Comparison of ENCODE assay signal across 14 cellular contexts in the genomic region with DNA sequence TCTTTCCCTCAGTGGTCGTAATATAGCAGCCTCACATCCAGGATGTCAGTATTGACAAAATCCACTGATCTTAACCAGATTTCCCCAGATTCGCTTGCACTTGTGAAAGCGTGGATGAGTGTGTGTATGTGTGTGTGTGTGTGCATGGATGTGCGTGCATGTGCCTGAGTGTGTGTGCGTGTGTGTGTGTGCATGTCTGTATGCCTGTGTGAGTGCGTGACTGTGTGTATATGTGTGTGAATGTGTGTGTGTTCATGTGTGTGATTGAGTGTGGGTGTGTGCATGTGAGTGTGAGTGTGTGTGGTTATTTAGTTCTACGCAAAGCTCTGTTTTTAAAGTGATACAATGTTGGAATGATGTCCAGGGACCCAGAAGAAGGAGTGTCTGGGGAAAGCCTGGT.
DNase-seq lines count a peak whose midpoint lies in the region; ATAC-seq and TF ChIP-seq lines count a peak whose summit lies in the region.
"Had no signal": no experiment of that assay in that cellular context is flagged by ENCODE, and none has a peak within 500 bp of the region (broad histone marks: within the 10 kb centered on the region; RNA-seq: fewer than 3 reads in every experiment).

No MANE protein-coding gene starts in this region.

- peak overlapping the region; percentile 62 for H3K18ac ChIP-seq in H9 (ENCODE audit: insufficient read length, low read depth, low read length)

- no peak for TF ChIP-seq RAD21 in neural cell (conservative IDR thresholded peaks at IDR 0.05)

- H3K27me3 Mint-ChIP-seq in H9 (ENCODE audit: low read depth): peaks cover 7% of the 10 kb centered on the region
- H3K27me3 Mint-ChIP-seq in WTC11 (ENCODE audit: low read depth): no peaks in the 10 kb centered on the region
- peaks cover 0 to 7% (median 2%) of the 10 kb centered on the region in 3 donors for H3K27me3 Mint-ChIP-seq in immature natural killer cell (ENCODE audit: low read depth in 3 of 3)
- H3K27me3 Mint-ChIP-seq in osteocyte (ENCODE audit: unreplicated experiment): peaks cover 9% of the 10 kb centered on the region

- H3K36me3 ChIP-seq in neural cell (ENCODE audit: insufficient read depth, low read length) (no peaks in the 10 kb centered on the region), upper lobe of right lung (no peaks in the 10 kb centered on the region)

- no peak overlapping the region for H3T11ph ChIP-seq in H9 (ENCODE audit: low read length)

- no peaks in the 10 kb centered on the region for H3K36me3 Mint-ChIP-seq in H9 (ENCODE audit: insufficient read depth in 1 of 3, low read depth in 3 of 3)
- H3K36me3 Mint-ChIP-seq in WTC11: no peaks in the 10 kb centered on the region
- no peaks in the 10 kb centered on the region for H3K36me3 Mint-ChIP-seq in immature natural killer cell
- no peaks in the 10 kb centered on the region for H3K36me3 Mint-ChIP-seq in osteocyte (ENCODE audit: unreplicated experiment)
- H3K36me3 Mint-ChIP-seq: CD14-positive monocyte; CD8-positive, alpha-beta T cell had no signal

- H3K79me1 ChIP-seq in H9 (ENCODE audit: insufficient read depth, low read depth, low read length, poor library complexity, severe bottlenecking): no peaks in the 10 kb centered on the region

- H3K4me3 ChIP-seq in neural cell (ENCODE audit: low read length) (peak overlapping the region; percentile 38), upper lobe of right lung (no peak overlapping the region)

- peaks cover 6% of the 10 kb centered on the region in 2 experiments; a peak in 2 of 4 replicates for H3K4me1 Mint-ChIP-seq in H9
- peaks cover 10% of the 10 kb centered on the region for H3K4me1 Mint-ChIP-seq in WTC11
- no peaks in the 10 kb centered on the region for H3K4me1 Mint-ChIP-seq in immature natural killer cell
- peaks cover 7% of the 10 kb centered on the region for H3K4me1 Mint-ChIP-seq in osteocyte (ENCODE audit: unreplicated experiment)
- H3K4me1 Mint-ChIP-seq: CD14-positive monocyte had no signal

- H3K27ac ChIP-seq in H9 (ENCODE audit: insufficient read length, low read depth, low read length) (no peak overlapping the region), neural cell (ENCODE audit: low read length) (peak overlapping the region; percentile 72), upper lobe of right lung (no peak overlapping the region)

- H3K56ac ChIP-seq in H9 (ENCODE audit: insufficient read length, low read depth, low read length): no peak overlapping the region

- H3K14ac ChIP-seq in H9 (ENCODE audit: insufficient read depth, low read length): no peak overlapping the region

- H3K27me3 ChIP-seq in H9 (ENCODE audit: insufficient read depth, low read length) (no peaks in the 10 kb centered on the region), neural cell (ENCODE audit: insufficient read depth, low read depth, low read length) (no peaks in the 10 kb centered on the region), upper lobe of right lung (peaks cover 38% of the 10 kb centered on the region)

- no peak overlapping the region for H2BK20ac ChIP-seq in H9 (ENCODE audit: low read depth, low read length, poor library complexity, severe bottlenecking)

- H3K9me3 ChIP-seq in H9 (ENCODE audit: control insufficient read depth, low read depth, low read length) (no peaks in the 10 kb centered on the region), neural cell (ENCODE audit: low read length) (no peaks in the 10 kb centered on the region), upper lobe of right lung (no peaks in the 10 kb centered on the region)

- CTCF ChIA-PET in WTC11 (lab: Charles Lee): no interaction called here

- no peaks in the 10 kb centered on the region for H4K20me1 ChIP-seq in H9 (ENCODE audit: control insufficient read depth, insufficient read depth, insufficient read length)
- H4K20me1 ChIP-seq in neural cell (ENCODE audit: insufficient read depth): no peaks in the 10 kb centered on the region

- no peaks in the 10 kb centered on the region for H3K4me1 ChIP-seq in H9 (ENCODE audit: insufficient read depth, low read length)
- no peaks in the 10 kb centered on the region for H3K4me1 ChIP-seq in upper lobe of right lung

- TF ChIP-seq CTCF in H9 (conservative IDR thresholded peaks at IDR 0.05) (no peak), WTC11 (IDR thresholded peaks at IDR 0.05) (no peak), neural cell (IDR thresholded peaks at IDR 0.05; ENCODE audit: poor library complexity, severe bottlenecking) (no peak), upper lobe of right lung (IDR thresholded peaks at IDR 0.05) (no peak), osteocyte (IDR thresholded peaks at IDR 0.05) (no peak)

- H4K8ac ChIP-seq in H9 (replicated peaks; ENCODE audit: insufficient read length, low read depth, low read length): no peak overlapping the region

- TF ChIP-seq EP300 in neural cell (conservative IDR thresholded peaks at IDR 0.05; ENCODE audit: poor library complexity, severe bottlenecking): no peak

- H2BK12ac ChIP-seq in H9 (ENCODE audit: insufficient read length, low read depth, low read length): no peak overlapping the region

- POLR2A ChIA-PET in WTC11 (lab: Charles Lee): no interaction called here

- H3K27ac Mint-ChIP-seq in H9: no peak overlapping the region
- H3K27ac Mint-ChIP-seq in WTC11: no peak overlapping the region
- H3K27ac Mint-ChIP-seq in immature natural killer cell: no peak overlapping the region
- H3K27ac Mint-ChIP-seq in osteocyte (ENCODE audit: unreplicated experiment): no peak overlapping the region
- H3K27ac Mint-ChIP-seq: CD14-positive monocyte; CD8-positive, alpha-beta T cell had no signal

- no peak overlapping the region for H2AFZ ChIP-seq in H9 (ENCODE audit: low read length)
- no peak overlapping the region for H2AFZ ChIP-seq in neural cell (ENCODE audit: low read depth, low read length)

- H3K4me3 Mint-ChIP-seq in H9: no peak overlapping the region
- H3K4me3 Mint-ChIP-seq in WTC11: no peak overlapping the region
- H3K4me3 Mint-ChIP-seq in immature natural killer cell: no peak overlapping the region
- H3K4me3 Mint-ChIP-seq in osteocyte (ENCODE audit: unreplicated experiment): no peak overlapping the region
- H3K4me3 Mint-ChIP-seq: CD14-positive monocyte; CD8-positive, alpha-beta T cell had no signal

- no peaks in the 10 kb centered on the region; a peak in 1 of 5 replicates for H3K9me3 Mint-ChIP-seq in H9
- H3K9me3 Mint-ChIP-seq in WTC11: no peaks in the 10 kb centered on the region
- H3K9me3 Mint-ChIP-seq in immature natural killer cell: no peaks in the 10 kb centered on the region
- no peaks in the 10 kb centered on the region for H3K9me3 Mint-ChIP-seq in osteocyte (ENCODE audit: unreplicated experiment)
- H3K9me3 Mint-ChIP-seq: CD8-positive, alpha-beta T cell had no signal

- H4K91ac ChIP-seq in H9 (ENCODE audit: insufficient read length, low read depth, low read length): no peak overlapping the region

- no peaks in the 10 kb centered on the region for H3K23me2 ChIP-seq in H9 (ENCODE audit: insufficient read length, low read depth, low read length, poor library complexity, severe bottlenecking)

- H4K5ac ChIP-seq in H9 (ENCODE audit: insufficient read length, low read depth, low read length): no peak overlapping the region

- no peak overlapping the region for H3K9ac ChIP-seq in H9 (ENCODE audit: extremely low read depth, insufficient read length, low read length)
- H3K9ac ChIP-seq in neural cell (ENCODE audit: low read length): no peak overlapping the region

- intact Hi-C loops in upper lobe of right lung (cut with DNase I): no loop called here

- no peak overlapping the region for H3K4ac ChIP-seq in H9 (ENCODE audit: low read depth, low read length)

- H2BK120ac ChIP-seq in H9 (ENCODE audit: low read depth, low read length, poor library complexity, severe bottlenecking): no peak overlapping the region

- H3K4me2 ChIP-seq in H9 (ENCODE audit: insufficient read depth, insufficient read length, low read length) (no peak overlapping the region), neural cell (ENCODE audit: low read length) (peak overlapping the region; percentile 53)

- no CpG with 5 or more reads among the region's 7 CpGs for WGBS in H9 (ENCODE audit: extremely low coverage, insufficient read length, low lambda C conversion rate)

- no peaks in the 10 kb centered on the region for H3K9me2 ChIP-seq in neural cell (ENCODE audit: insufficient read depth, low read length)

- no peak overlapping the region for H3K23ac ChIP-seq in H9 (ENCODE audit: insufficient read length, low read depth, low read length)

- DNase-seq in H9 (no peak), WTC11 (ENCODE audit: low spot score) (no peak), upper lobe of right lung (peak; percentile 6), immature natural killer cell (no peak), osteocyte (ENCODE audit: extremely low spot score, unreplicated experiment) (no peak)
- DNase-seq: CD8-positive, alpha-beta T cell; COR-L47; DMS153; DMS79 treated with DMSO at 0.1 percent for 48 hours; EL had no signal

- no peak overlapping the region for H2BK15ac ChIP-seq in H9 (ENCODE audit: low read depth, low read length)

- no peaks in the 10 kb centered on the region for H3F3A ChIP-seq in neural cell (ENCODE audit: insufficient read depth, low read length, poor library complexity, severe bottlenecking)

- no peak overlapping the region for H2AK5ac ChIP-seq in H9 (ENCODE audit: insufficient read length, low read length)

- H2BK5ac ChIP-seq in H9 (ENCODE audit: insufficient read length, low read length): no peak overlapping the region

- ATAC-seq in WTC11 (no peak), upper lobe of right lung (no peak), GM19463 (IDR thresholded peaks at IDR 0.05; ENCODE audit: unreplicated experiment) (no peak)
- ATAC-seq: CD8-positive, alpha-beta T cell; HCT116 had no signal

- H3K79me2 ChIP-seq in H9 (ENCODE audit: insufficient read depth, low read length) (no peaks in the 10 kb centered on the region), neural cell (replicated peaks; ENCODE audit: insufficient read depth, low read length) (no peaks in the 10 kb centered on the region)

TF ChIP-seq in WTC11, 78 proteins besides CTCF, POLR2A, EP300 and RAD21 (continues in another document):
- TF ChIP-seq, protein P1, sequence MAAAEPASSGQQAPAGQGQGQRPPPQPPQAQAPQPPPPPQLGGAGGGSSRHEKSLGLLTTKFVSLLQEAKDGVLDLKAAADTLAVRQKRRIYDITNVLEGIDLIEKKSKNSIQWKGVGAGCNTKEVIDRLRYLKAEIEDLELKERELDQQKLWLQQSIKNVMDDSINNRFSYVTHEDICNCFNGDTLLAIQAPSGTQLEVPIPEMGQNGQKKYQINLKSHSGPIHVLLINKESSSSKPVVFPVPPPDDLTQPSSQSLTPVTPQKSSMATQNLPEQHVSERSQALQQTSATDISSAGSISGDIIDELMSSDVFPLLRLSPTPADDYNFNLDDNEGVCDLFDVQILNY (CRISPR knock-in tag; IDR thresholded peaks at IDR 0.05): no peak

TF ChIP-seq in neural cell, 6 proteins besides CTCF, POLR2A, EP300 and RAD21 (continues in another document):
- no peak for TF ChIP-seq EZH2 (IDR thresholded peaks at IDR 0.05; ENCODE audit: borderline replicate concordance, insufficient read depth, low read length, poor library complexity, severe bottlenecking)
